ENCODE assay signal across 7 cellular contexts in genomic region chr6:144335914-144336313, GRCh38. TPM values are rescaled to one million over a fixed set of nuclear protein-coding genes. Genes with fewer than 3 reads are reported as not detected.
DNase-seq lines count a peak whose midpoint lies in the region; ATAC-seq lines count a peak whose summit lies in the region.

No MANE protein-coding gene starts in this region.

- no peaks in the 10 kb centered on the region for H3K9me3 Mint-ChIP-seq in T-helper 2 cell treated with Interferon-gamma antibody and Interleukin-4, amounts not matched to agents 5 μg/mL and 100 μg/mL, for 36 hours

- no peaks in the 10 kb centered on the region for H3K27me3 Mint-ChIP-seq in T-helper 2 cell treated with Interferon-gamma antibody and Interleukin-4, amounts not matched to agents 5 μg/mL and 100 μg/mL, for 36 hours (ENCODE audit: low read depth)

- H4K12ac ChIP-seq in trophoblast cell (ENCODE audit: low read depth, low read length), result no peak overlapping the region

- no peak overlapping the region for H3K23ac ChIP-seq in trophoblast cell (ENCODE audit: low read length)

- no peak overlapping the region for H3K18ac ChIP-seq in trophoblast cell (ENCODE audit: low read length)

- H3K4me3 Mint-ChIP-seq in T-helper 2 cell treated with Interferon-gamma antibody and Interleukin-4, amounts not matched to agents 5 μg/mL and 100 μg/mL, for 36 hours, result peak overlapping the region; percentile 82

- no peak overlapping the region for H3K14ac ChIP-seq in trophoblast cell (ENCODE audit: low read length)

- no peak overlapping the region for H2AK5ac ChIP-seq in trophoblast cell (ENCODE audit: low read length)

- ATAC-seq in GM19025 (IDR thresholded peaks at IDR 0.05; ENCODE audit: low read depth, unreplicated experiment) (peak; percentile 74), HG02938 (IDR thresholded peaks at IDR 0.05; ENCODE audit: unreplicated experiment) (peak; percentile 40)

- no peaks in the 10 kb centered on the region for H3K27me3 ChIP-seq in trophoblast cell (ENCODE audit: insufficient read depth, low read length)

- H3K36me3 ChIP-seq in trophoblast cell (ENCODE audit: control insufficient read depth in 1 of 2, insufficient read depth in 2 of 2, low read length in 2 of 2), result no peaks in the 10 kb centered on the region

- no peak overlapping the region for H3K9ac ChIP-seq in trophoblast cell (ENCODE audit: low read length)

- no peak overlapping the region for H4K91ac ChIP-seq in trophoblast cell (ENCODE audit: low read depth, low read length)

- H3K4me1 Mint-ChIP-seq in T-helper 2 cell treated with Interferon-gamma antibody and Interleukin-4, amounts not matched to agents 5 μg/mL and 100 μg/mL, for 36 hours (ENCODE audit: low read depth), result peaks cover 55% of the 10 kb centered on the region

- peaks cover 13 to 22% of the 10 kb centered on the region in 2 experiments for H3K4me1 ChIP-seq in trophoblast cell (ENCODE audit: control insufficient read depth in 1 of 2, insufficient read depth in 2 of 2, low read length in 2 of 2)

- no peak overlapping the region for H3K4me2 ChIP-seq in trophoblast cell (ENCODE audit: low read length)

- no peak overlapping the region for H4K8ac ChIP-seq in trophoblast cell (ENCODE audit: low read depth, low read length)

- DNase-seq in T-helper 2 cell treated with Interferon-gamma antibody and Interleukin-4, amounts not matched to agents 5 μg/mL and 100 μg/mL, for 36 hours (ENCODE audit: low spot score), result no peak
- DNase-seq in trophoblast cell (peak; percentile 33 to 64), T-helper 9 cell (no peak), NOMO-1 treated with dmso at 0.1 percent for 144 hours (lab: John Stamatoyannopoulos, UW; ENCODE audit: unreplicated experiment) (no peak), NCI-H1417 treated with DMSO at 0.1 percent for 48 hours (lab: John Stamatoyannopoulos, UW) (no peak)

- no peaks in the 10 kb centered on the region for H3K79me1 ChIP-seq in trophoblast cell (ENCODE audit: low read length)

- no peak overlapping the region for H2BK12ac ChIP-seq in trophoblast cell (ENCODE audit: low read length)

- H3K36me3 Mint-ChIP-seq in T-helper 2 cell treated with Interferon-gamma antibody and Interleukin-4, amounts not matched to agents 5 μg/mL and 100 μg/mL, for 36 hours (ENCODE audit: low read depth), result no peaks in the 10 kb centered on the region

- H3K4me3 ChIP-seq in trophoblast cell (ENCODE audit: low read depth, low read length), result no peak overlapping the region

- no peak overlapping the region for H2AFZ ChIP-seq in trophoblast cell (ENCODE audit: insufficient read depth, low read length, poor library complexity)

- H2BK5ac ChIP-seq in trophoblast cell (ENCODE audit: low read depth, low read length, poor library complexity), result no peak overlapping the region

- H3K9me3 ChIP-seq in trophoblast cell (ENCODE audit: insufficient read depth, low read depth, low read length), result no peaks in the 10 kb centered on the region

- no peak overlapping the region for H3K27ac ChIP-seq in trophoblast cell (ENCODE audit: low read depth, low read length)

- H3K4ac ChIP-seq in trophoblast cell (ENCODE audit: low read depth, low read length), result no peak overlapping the region

- peaks cover 6% of the 10 kb centered on the region for H3K79me2 ChIP-seq in trophoblast cell (ENCODE audit: control insufficient read depth, insufficient read depth, low read length, poor library complexity)

- H3K27ac Mint-ChIP-seq in T-helper 2 cell treated with Interferon-gamma antibody and Interleukin-4, amounts not matched to agents 5 μg/mL and 100 μg/mL, for 36 hours, result peak overlapping the region; percentile 85

- H2BK120ac ChIP-seq in trophoblast cell (ENCODE audit: insufficient read depth, low read length, poor library complexity), result no peak overlapping the region

- WGBS in trophoblast cell (ENCODE audit: extremely low coverage, insufficient coverage, insufficient read length), result no CpG with 5 or more reads among the region's 5 CpGs

RNA-seq across cellular contexts. Expression of gene UTRN, which starts 50.8 kb away (rescaled TPM):
- polyA plus RNA-seq in trophoblast cell (2013), result 23.2 and 24.1 TPM in 2 replicates

Comparison
In these comparisons a context has a peak if more than half of its experiments do, and no peak if none do; other contexts are left out.
1. DNase-seq: peak in trophoblast cell (2 of 2); none in T-helper 2 cell treated with Interferon-gamma antibody and Interleukin-4, amounts not matched to agents 5 μg/mL and 100 μg/mL, for 36 hours (single experiment), T-helper 9 cell (single experiment), NOMO-1 treated with dmso at 0.1 percent for 144 hours (single experiment) and NCI-H1417 treated with DMSO at 0.1 percent for 48 hours (single experiment).